Comparison of ENCODE assay signal across 9 cellular contexts in genomic region chr7:13262929-13263530, GRCh38.
DNase-seq lines count a peak whose midpoint lies in the region; ATAC-seq and TF ChIP-seq lines count a peak whose summit lies in the region.
"Had no signal": no experiment of that assay in that cellular context is flagged by ENCODE, and none has a peak within 500 bp of the region (broad histone marks: within the 10 kb centered on the region; RNA-seq: fewer than 3 reads in every experiment).

No MANE protein-coding gene starts in this region.

- H3K4me1 ChIP-seq in body of pancreas (no peaks in the 10 kb centered on the region), vagina (no peaks in the 10 kb centered on the region)

- DNase-seq in NCI-H2107 treated with DMSO at 0.1 percent for 48 hours (lab: John Stamatoyannopoulos, UW; ENCODE audit: unreplicated experiment) = peak; percentile 65
- no peak for DNase-seq in body of pancreas
- peak; percentile 16 for DNase-seq in kidney glomerular epithelial cell (lab: John Stamatoyannopoulos, UW)
- no peak for DNase-seq in vagina (ENCODE audit: extremely low spot score in 2 of 2)
- no peak for DNase-seq in stimulated activated CD4-positive, alpha-beta T cell treated with anti-CD3 and anti-CD28 coated beads, Interleukin-4, amount 100 ng/mL, for 24 hours

- no peak overlapping the region for H3K27ac ChIP-seq in C4-2B
- no peak overlapping the region for H3K27ac ChIP-seq in body of pancreas
- no peak overlapping the region for H3K27ac ChIP-seq in vagina
- H3K27ac ChIP-seq: HL-60 had no signal

- no peak for TF ChIP-seq POLR2A in body of pancreas (IDR thresholded peaks at IDR 0.05)
- TF ChIP-seq POLR2A in vagina (IDR thresholded peaks at IDR 0.05) = no peak

- H3K27me3 ChIP-seq in body of pancreas (no peaks in the 10 kb centered on the region), vagina (no peaks in the 10 kb centered on the region)

- no peak overlapping the region for H3K4me3 ChIP-seq in body of pancreas
- no peak overlapping the region for H3K4me3 ChIP-seq in vagina

- intact Hi-C loops in body of pancreas (cut with DNase I) = loop anchor here (10.0 kb wide), 1 partner anchor 728 kb away; no protein-coding TSS in a partner anchor
- intact Hi-C loops in vagina (cut with DNase I) = loop anchor here (10.0 kb wide), 1 partner anchor 628 kb away; no protein-coding TSS in a partner anchor

- 1 to 2% methylated on average over 4 of the region's 4 CpGs for WGBS in body of pancreas, 2 donors

- peak; percentile 78 for TF ChIP-seq CTCF in C4-2B (conservative IDR thresholded peaks at IDR 0.05)
- peak; percentile 24 to 80 (median 69) for TF ChIP-seq CTCF in body of pancreas (IDR thresholded peaks at IDR 0.05)
- peak in 2 of 3 experiments; percentile 34 to 61 for TF ChIP-seq CTCF in vagina (IDR thresholded peaks at IDR 0.05)

- no peaks in the 10 kb centered on the region for H3K9me3 ChIP-seq in body of pancreas
- no peaks in the 10 kb centered on the region for H3K9me3 ChIP-seq in vagina

- H3K36me3 ChIP-seq in body of pancreas (replicated peaks in 1 of 2; ENCODE audit: insufficient read depth in 1 of 2, low read depth in 2 of 2) (no peaks in the 10 kb centered on the region), vagina (no peaks in the 10 kb centered on the region)

- ATAC-seq in GM21360 (IDR thresholded peaks at IDR 0.05; ENCODE audit: unreplicated experiment) = peak; percentile 62
- peak; percentile 52 for ATAC-seq in body of pancreas
- no peak for ATAC-seq in GM21423 (IDR thresholded peaks at IDR 0.05; ENCODE audit: unreplicated experiment)

Comparison
In these comparisons a context has a peak if more than half of its experiments do, and no peak if none do; other contexts are left out.
1. DNase-seq: peak in NCI-H2107 treated with DMSO at 0.1 percent for 48 hours (single experiment) and kidney glomerular epithelial cell (single experiment); none in body of pancreas (0 of 4), vagina (0 of 2) and stimulated activated CD4-positive, alpha-beta T cell treated with anti-CD3 and anti-CD28 coated beads, Interleukin-4, amount 100 ng/mL, for 24 hours (single experiment).
2. Peak in every context shown above with its lines, with median percentiles within 50 percentile points of each other: CTCF ChIP-seq.